Comparison of ENCODE assay signal across 8 cellular contexts in the genomic region with DNA sequence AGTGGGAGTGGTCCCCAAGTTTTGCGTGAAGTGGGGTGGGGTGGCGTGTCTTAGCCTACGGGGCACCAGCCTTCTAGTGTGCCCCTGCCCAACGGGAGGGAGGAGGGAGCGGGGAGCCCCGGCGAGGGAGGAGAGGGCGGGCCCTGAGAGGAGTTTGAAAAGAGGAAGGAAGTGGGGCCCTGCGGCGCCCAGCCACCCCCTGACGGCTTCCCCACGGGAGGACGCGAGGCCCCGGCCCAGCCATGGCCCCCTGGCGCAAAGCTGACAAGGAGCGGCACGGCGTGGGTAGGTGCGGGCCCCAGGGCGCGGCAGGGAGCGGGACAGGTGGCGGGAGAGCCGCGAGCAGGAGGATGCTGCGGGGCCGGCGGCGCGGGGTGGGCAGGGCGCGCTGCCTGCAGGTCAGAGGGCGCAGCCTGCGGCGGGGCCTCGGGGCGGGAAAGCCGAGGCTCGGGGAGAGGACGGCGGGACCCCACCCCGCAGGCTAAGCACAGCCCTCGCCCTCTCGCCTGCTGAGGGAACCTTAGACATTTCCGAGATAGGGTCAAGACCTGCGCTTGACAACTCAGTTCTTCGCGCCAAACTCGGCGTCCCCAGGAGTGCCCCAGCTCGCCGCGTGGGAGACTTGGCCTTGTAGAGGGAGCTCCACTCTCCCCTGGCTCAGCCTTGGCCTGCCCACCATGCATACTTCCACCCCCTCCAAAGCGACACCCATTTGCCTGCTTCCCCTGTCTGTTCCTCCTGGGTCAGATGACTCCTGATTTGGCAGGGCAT. TPM values are rescaled to one million over a fixed set of nuclear protein-coding genes. Genes with fewer than 3 reads are reported as not detected.
A peak's percentile ranks its signal among the peaks of the same experiment; 100 is the strongest.
DNase-seq lines count a peak whose midpoint lies in the region; ATAC-seq, FAIRE-seq and TF ChIP-seq lines count a peak whose summit lies in the region.

A gene (plus strand): TSS at position 191 of the 771 bp plus-strand sequence. CDS start 52 bp downstream, at position 243.

- peak within 1 kb of the TSS; percentile 47 for H3K4me3 Mint-ChIP-seq in neural crest cell

- H3K9ac ChIP-seq in endothelial cell of umbilical vein (replicated peaks; ENCODE audit: extremely low read depth, insufficient read depth, low read length) = no peak within 1 kb of the TSS

- H3K27me3 Mint-ChIP-seq in neural crest cell (ENCODE audit: low read depth) = peaks cover 25% of the 10 kb centered on the region

- POLR2A ChIA-PET in endothelial cell of umbilical vein (lab: Charles Lee) = no interaction called here

- no peak for FAIRE-seq in endothelial cell of umbilical vein (lab: Jason Lieb, UNC)

- ATAC-seq in GM19452 (IDR thresholded peaks at IDR 0.05; ENCODE audit: unreplicated experiment) = peak; percentile 91
- ATAC-seq in HG03575 (IDR thresholded peaks at IDR 0.05; ENCODE audit: extremely low read depth, insufficient number of reproducible peaks, low FRiP score, unreplicated experiment) = peak; percentile 77

- H3K36me3 Mint-ChIP-seq in neural crest cell (ENCODE audit: low read depth) = no peaks in the 10 kb centered on the region

- peak within 1 kb of the TSS; percentile 95 for H2AFZ ChIP-seq in endothelial cell of umbilical vein (ENCODE audit: low read depth, low read length)

- intact Hi-C loops in endothelial cell of umbilical vein (cut with micrococcal nuclease) = loop anchor here (2.0 kb wide), 1 partner anchor 38 kb away; no protein-coding TSS in a partner anchor

- H3K4me3 ChIP-seq in endothelial cell of umbilical vein (replicated peaks in 1 of 3; ENCODE audit: insufficient read depth in 1 of 3, low read depth in 1 of 3, low read length in 3 of 3) = peak within 1 kb of the TSS in 2 of 3 experiments; percentile 6 to 9

- H3K9me3 Mint-ChIP-seq in neural crest cell = peaks cover 16% of the 10 kb centered on the region

- peaks cover 3% of the 10 kb centered on the region for H3K4me1 Mint-ChIP-seq in neural crest cell

- H3K4me2 ChIP-seq in endothelial cell of umbilical vein (ENCODE audit: insufficient read depth, low read length) = peak within 1 kb of the TSS; percentile 20

- no peak for TF ChIP-seq POLR2A in endothelial cell of umbilical vein (IDR thresholded peaks at IDR 0.05; ENCODE audit: low read depth, low read length)

- no peaks in the 10 kb centered on the region for H4K20me1 ChIP-seq in endothelial cell of umbilical vein (replicated peaks; ENCODE audit: control insufficient read depth, extremely low read depth, insufficient read depth, low read length)

- dilution Hi-C loops in endothelial cell of umbilical vein (cut with MboI; ENCODE audit: extremely low pct_ligation_motif_present, low sequenced_read_pairs) = no loop called here

- BruUV-seq in endothelial cell of umbilical vein (replicated peaks; lab: Mats Ljungman, UMichigan) = no TSS peak

- no peak within 1 kb of the TSS for H3K27ac Mint-ChIP-seq in neural crest cell (ENCODE audit: unreplicated experiment)

- no peak within 1 kb of the TSS for H3K27ac ChIP-seq in endothelial cell of umbilical vein (ENCODE audit: insufficient read depth, low read depth, low read length)

- TF ChIP-seq CTCF in endothelial cell of umbilical vein (IDR thresholded peaks at IDR 0.05; ENCODE audit: extremely low read depth in 1 of 2, insufficient read depth in 1 of 2, low read depth in 1 of 2, low read length in 2 of 2) (no peak), neural crest cell (conservative IDR thresholded peaks at IDR 0.05) (no peak), subcutaneous adipose tissue (IDR thresholded peaks at IDR 0.05; ENCODE audit: low read depth) (no peak)

- no peaks in the 10 kb centered on the region for H3K79me2 ChIP-seq in endothelial cell of umbilical vein (ENCODE audit: control insufficient read depth, insufficient read depth, low read length)

- no peaks in the 10 kb centered on the region for H3K27me3 ChIP-seq in endothelial cell of umbilical vein (ENCODE audit: control insufficient read depth in 2 of 2, insufficient read depth in 2 of 2, low read length in 2 of 2)

- peaks cover 3% of the 10 kb centered on the region for H3K4me1 ChIP-seq in endothelial cell of umbilical vein (ENCODE audit: control insufficient read depth, extremely low read depth, insufficient read depth, low read length)

- H3K36me3 ChIP-seq in endothelial cell of umbilical vein (ENCODE audit: control insufficient read depth in 2 of 2, extremely low read depth in 1 of 2, insufficient read depth in 2 of 2, low read length in 2 of 2) = no peaks in the 10 kb centered on the region

- CTCF ChIA-PET in endothelial cell of umbilical vein (lab: Charles Lee) = interaction anchor here (1.4 kb wide), 1 partner anchor 343 kb away, joined by 3 read pairs; a partner anchor contains a TSS

- DNase-seq in Ammon's horn (ENCODE audit: low spot score) = peak; percentile 49
- DNase-seq in activated CD4-positive, alpha-beta T cell treated with anti-CD3 and anti-CD28 coated beads, Interleukin-2, amount 50 U/mL, for 24 hours (ENCODE audit: low read depth in 1 of 2, low spot score in 1 of 2) = peak; percentile 45 to 54
- DNase-seq in endothelial cell of umbilical vein (ENCODE audit: low read depth, low spot score) = no peak
- no peak for DNase-seq in neural crest cell (ENCODE audit: low read depth, low spot score)
- no peak for DNase-seq in kidney glomerular epithelial cell (lab: John Stamatoyannopoulos, UW)

- H3K9me3 ChIP-seq in endothelial cell of umbilical vein (replicated peaks; ENCODE audit: control insufficient read depth, insufficient read depth, low read length) = no peaks in the 10 kb centered on the region

- no peaks in the 10 kb centered on the region for H3K9me1 ChIP-seq in endothelial cell of umbilical vein (replicated peaks; ENCODE audit: control insufficient read depth, extremely low read depth, insufficient read depth, low read length)

TF ChIP-seq in endothelial cell of umbilical vein, 7 proteins besides CTCF, POLR2A, EP300 and RAD21:
- TF ChIP-seq EZH2 (IDR thresholded peaks at IDR 0.05; ENCODE audit: borderline replicate concordance, low read depth, low read length, severe bottlenecking) = no peak
- TF ChIP-seq GATA2 (IDR thresholded peaks at IDR 0.05; ENCODE audit: insufficient read depth, insufficient read length, low read depth, low read length) = no peak
- TF ChIP-seq, protein P1, sequence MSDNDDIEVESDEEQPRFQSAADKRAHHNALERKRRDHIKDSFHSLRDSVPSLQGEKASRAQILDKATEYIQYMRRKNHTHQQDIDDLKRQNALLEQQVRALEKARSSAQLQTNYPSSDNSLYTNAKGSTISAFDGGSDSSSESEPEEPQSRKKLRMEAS (IDR thresholded peaks at IDR 0.05; ENCODE audit: insufficient read depth, insufficient read length) = no peak

RNA-seq across cellular contexts. Expression of the gene that starts here (rescaled TPM):
- 0.62 and 4.8 TPM in 2 replicates for total RNA-seq in endothelial cell of umbilical vein
- polyA plus RNA-seq in endothelial cell of umbilical vein = 0.37 and 0.62 TPM in 2 replicates
- polyA plus RNA-seq in endothelial cell of umbilical vein (2011; cell fraction: cytosol; rRNA removed) = 0.61 and 0.63 TPM in 2 replicates
- polyA plus RNA-seq in endothelial cell of umbilical vein (2011; cell fraction: nucleus; rRNA removed) = 1.1 and 2.2 TPM in 2 replicates
- 0.86 and 1.5 TPM in 2 replicates for polyA plus RNA-seq in endothelial cell of umbilical vein (2012)
- polyA minus RNA-seq in endothelial cell of umbilical vein = 1.00 and 2.7 TPM in 2 replicates
- polyA minus RNA-seq in endothelial cell of umbilical vein (2011; cell fraction: cytosol; rRNA and poly(A)+ RNA removed) = not detected
- polyA minus RNA-seq in endothelial cell of umbilical vein (2011; cell fraction: nucleus; rRNA and poly(A)+ RNA removed) = 2.3 and 4.5 TPM in 2 replicates
- 0.77 and 1.0 TPM in 2 replicates for total RNA-seq in neural crest cell
- 100 to 1,000 TPM in 1 of 4 donors, 10 to 100 TPM in 3; 23.9 to 101 (median 51.1) TPM for total RNA-seq in subcutaneous adipose tissue

Comparison
In these comparisons a context has a peak if more than half of its experiments do, and no peak if none do; other contexts are left out.
1. DNase-seq: peak in Ammon's horn (single experiment) and activated CD4-positive, alpha-beta T cell treated with anti-CD3 and anti-CD28 coated beads, Interleukin-2, amount 50 U/mL, for 24 hours (2 of 2); none in endothelial cell of umbilical vein (single experiment), neural crest cell (single experiment) and kidney glomerular epithelial cell (single experiment).